8 cellular contexts compared by ENCODE assay signal in genomic region chr14:51239813-51240803, GRCh38. TPM values are rescaled to one million over a fixed set of nuclear protein-coding genes. Genes with fewer than 3 reads are reported as not detected.
DNase-seq lines count a peak whose midpoint lies in the region; ATAC-seq and TF ChIP-seq lines count a peak whose summit lies in the region.

A gene with protein sequence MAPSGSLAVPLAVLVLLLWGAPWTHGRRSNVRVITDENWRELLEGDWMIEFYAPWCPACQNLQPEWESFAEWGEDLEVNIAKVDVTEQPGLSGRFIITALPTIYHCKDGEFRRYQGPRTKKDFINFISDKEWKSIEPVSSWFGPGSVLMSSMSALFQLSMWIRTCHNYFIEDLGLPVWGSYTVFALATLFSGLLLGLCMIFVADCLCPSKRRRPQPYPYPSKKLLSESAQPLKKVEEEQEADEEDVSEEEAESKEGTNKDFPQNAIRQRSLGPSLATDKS (plus strand): TSS chr14:51240247. CDS start chr14:51240293, 46 bp downstream.

- ATAC-seq in GM18498 (IDR thresholded peaks at IDR 0.05; ENCODE audit: unreplicated experiment) (peak; percentile 90), HG02885 (IDR thresholded peaks at IDR 0.05; ENCODE audit: poor library complexity, unreplicated experiment) (peak; percentile 86), upper lobe of right lung (peak; percentile 99)

- H3K4me1 ChIP-seq in left ventricle myocardium inferior (peaks cover 42% of the 10 kb centered on the region), upper lobe of right lung (peaks cover 20% of the 10 kb centered on the region)

- peak within 1 kb of the TSS; percentile 86 for H3K27ac ChIP-seq in left ventricle myocardium inferior (replicated peaks)
- H3K27ac ChIP-seq in upper lobe of right lung, result peak within 1 kb of the TSS; percentile 90

- H3K36me3 Mint-ChIP-seq in progenitor cell of endocrine pancreas (ENCODE audit: insufficient read depth), result peaks cover 3% of the 10 kb centered on the region

- H3K36me3 ChIP-seq in left ventricle myocardium inferior, result peaks cover 8% of the 10 kb centered on the region
- H3K36me3 ChIP-seq in upper lobe of right lung, result peaks cover 3% of the 10 kb centered on the region

- no peak within 1 kb of the TSS for H3K27ac Mint-ChIP-seq in progenitor cell of endocrine pancreas

- peaks cover 2% of the 10 kb centered on the region for H3K9me3 Mint-ChIP-seq in progenitor cell of endocrine pancreas (ENCODE audit: low read depth)

- H3K4me3 ChIP-seq in left ventricle myocardium inferior (peak within 1 kb of the TSS; percentile 81), upper lobe of right lung (peak within 1 kb of the TSS; percentile 92)

- TF ChIP-seq CTCF in left ventricle myocardium inferior (IDR thresholded peaks at IDR 0.05; ENCODE audit: borderline replicate concordance) (peak; percentile 14), progenitor cell of endocrine pancreas (IDR thresholded peaks at IDR 0.05; ENCODE audit: unreplicated experiment) (peak; percentile 34), upper lobe of right lung (IDR thresholded peaks at IDR 0.05) (peak; percentile 10)

- peaks cover 6% of the 10 kb centered on the region for H3K4me1 Mint-ChIP-seq in progenitor cell of endocrine pancreas (ENCODE audit: low read depth)

- no peak within 1 kb of the TSS for H3K4me3 Mint-ChIP-seq in progenitor cell of endocrine pancreas (ENCODE audit: low read depth)

- H3K27me3 Mint-ChIP-seq in progenitor cell of endocrine pancreas, result no peaks in the 10 kb centered on the region

- H3K27me3 ChIP-seq in left ventricle myocardium inferior (ENCODE audit: low read depth) (no peaks in the 10 kb centered on the region), upper lobe of right lung (no peaks in the 10 kb centered on the region)

- DNase-seq in NCI-H1694 (lab: John Stamatoyannopoulos, UW) (peak; percentile 100), amygdala (lab: John Stamatoyannopoulos, UW) (peak; percentile 81 to 98 (median 92)), left ventricle myocardium inferior (peak; percentile 94), progenitor cell of endocrine pancreas (ENCODE audit: low spot score, unreplicated experiment) (peak; percentile 95), upper lobe of right lung (peak; percentile 96)

- H3K9me3 ChIP-seq in left ventricle myocardium inferior (replicated peaks), result no peaks in the 10 kb centered on the region
- no peaks in the 10 kb centered on the region for H3K9me3 ChIP-seq in upper lobe of right lung

- intact Hi-C loops in T-helper 1 cell treated with Interleukin-12 subunit alpha and Interleukin-12 subunit beta and Interleukin-4 antibody, amounts not matched to agents 30 ng/mL and 1 ng/mL, for 36 hours (cut with micrococcal nuclease), result loop anchor here (1.0 to 10.0 kb wide), 11 partner anchors 145 to 1653 kb away; partner anchors contain the start of genes DMAC2L, GNPNAT1, GPR137C and L2HGDH
- intact Hi-C loops in left ventricle myocardium inferior (cut with micrococcal nuclease) (no loop called here), upper lobe of right lung (cut with DNase I) (no loop called here)

RNA-seq across cellular contexts. Expression of the gene that starts here (rescaled TPM):
- 42.3 and 45.9 TPM in 2 replicates for total RNA-seq in T-helper 1 cell treated with Interleukin-12 subunit alpha and Interleukin-12 subunit beta and Interleukin-4 antibody, amounts not matched to agents 30 ng/mL and 1 ng/mL, for 36 hours
- total RNA-seq in left ventricle myocardium inferior, result 8.6 TPM
- total RNA-seq in progenitor cell of endocrine pancreas, result 30.9 and 31.3 TPM in 2 replicates
- 31.8 TPM for total RNA-seq in upper lobe of right lung

Comparison
In these comparisons a context has a peak if more than half of its experiments do, and no peak if none do; other contexts are left out.
1. Peak in every context shown above with its lines: DNase-seq, ATAC-seq, H3K4me3 ChIP-seq and H3K27ac ChIP-seq.